Comparison of ENCODE assay signal across 8 cellular contexts in genomic region chr12:104669057-104669770, GRCh38.
DNase-seq lines count a peak whose midpoint lies in the region.

No MANE protein-coding gene starts in this region.

- peak overlapping the region in 1 of 2 donors; percentile 54 for H3K4me3 ChIP-seq in stomach smooth muscle (ENCODE audit: low read length in 2 of 2)

- H3K36me3 Mint-ChIP-seq in activated CD4-positive, alpha-beta T cell treated with anti-CD3 and anti-CD28 coated beads, Interleukin-2, amount 10 ng/mL, durations not matched to agents 24 days and 14 days (ENCODE audit: low read depth): peaks cover 14% of the 10 kb centered on the region

- H3K27ac ChIP-seq in angular gyrus (ENCODE audit: low read depth, low read length): peak overlapping the region; percentile 88
- peak overlapping the region; percentile 69 for H3K27ac ChIP-seq in stomach smooth muscle (ENCODE audit: low read length)

- H3K27me3 Mint-ChIP-seq in activated CD4-positive, alpha-beta T cell treated with anti-CD3 and anti-CD28 coated beads, Interleukin-2, amount 10 ng/mL, durations not matched to agents 24 days and 14 days: no peaks in the 10 kb centered on the region

- peaks cover 87% of the 10 kb centered on the region for H3K4me1 ChIP-seq in stomach smooth muscle (ENCODE audit: control insufficient read depth, insufficient read depth, low read length)

- no peak overlapping the region for H3K4me3 Mint-ChIP-seq in activated CD4-positive, alpha-beta T cell treated with anti-CD3 and anti-CD28 coated beads, Interleukin-2, amount 10 ng/mL, durations not matched to agents 24 days and 14 days

- peak overlapping the region; percentile 10 to 29 for H3K9ac ChIP-seq in stomach smooth muscle (ENCODE audit: low read length in 2 of 2)

- H3K27ac Mint-ChIP-seq in activated CD4-positive, alpha-beta T cell treated with anti-CD3 and anti-CD28 coated beads, Interleukin-2, amount 10 ng/mL, durations not matched to agents 24 days and 14 days: peak overlapping the region; percentile 72

- no peaks in the 10 kb centered on the region for H3K27me3 ChIP-seq in stomach smooth muscle (ENCODE audit: control insufficient read depth in 1 of 2, insufficient read depth in 2 of 2, low read length in 2 of 2)

- DNase-seq in activated CD4-positive, alpha-beta T cell treated with anti-CD3 and anti-CD28 coated beads, Interleukin-2, amount 10 ng/mL, durations not matched to agents 24 days and 14 days: no peak
- no peak for DNase-seq in activated CD4-positive, alpha-beta T cell treated with anti-CD3 and anti-CD28 coated beads, Interleukin-2, amount 50 U/mL, for 4 hours
- DNase-seq in inferior parietal cortex (ENCODE audit: extremely low spot score) (peak; percentile 73), NCI-H1930 (lab: John Stamatoyannopoulos, UW) (no peak), amniotic stem cell (lab: John Stamatoyannopoulos, UW) (no peak), activated gamma-delta T cell (lab: John Stamatoyannopoulos, UW) (no peak)

- H3K9me3 ChIP-seq in stomach smooth muscle (ENCODE audit: control insufficient read depth in 2 of 2, low read length in 2 of 2): no peaks in the 10 kb centered on the region

- intact Hi-C loops in activated CD4-positive, alpha-beta T cell treated with anti-CD3 and anti-CD28 coated beads, Interleukin-2, amount 10 ng/mL, durations not matched to agents 24 days and 14 days (cut with micrococcal nuclease): no loop called here

- no peaks in the 10 kb centered on the region for H3K36me3 ChIP-seq in stomach smooth muscle (ENCODE audit: control insufficient read depth in 2 of 2, insufficient read depth in 2 of 2, low read length in 2 of 2)

- peaks cover 64% of the 10 kb centered on the region for H3K4me1 Mint-ChIP-seq in activated CD4-positive, alpha-beta T cell treated with anti-CD3 and anti-CD28 coated beads, Interleukin-2, amount 10 ng/mL, durations not matched to agents 24 days and 14 days

- no peaks in the 10 kb centered on the region for H3K9me3 Mint-ChIP-seq in activated CD4-positive, alpha-beta T cell treated with anti-CD3 and anti-CD28 coated beads, Interleukin-2, amount 10 ng/mL, durations not matched to agents 24 days and 14 days
